ENCODE assay signal across 10 cellular contexts in the genomic region with DNA sequence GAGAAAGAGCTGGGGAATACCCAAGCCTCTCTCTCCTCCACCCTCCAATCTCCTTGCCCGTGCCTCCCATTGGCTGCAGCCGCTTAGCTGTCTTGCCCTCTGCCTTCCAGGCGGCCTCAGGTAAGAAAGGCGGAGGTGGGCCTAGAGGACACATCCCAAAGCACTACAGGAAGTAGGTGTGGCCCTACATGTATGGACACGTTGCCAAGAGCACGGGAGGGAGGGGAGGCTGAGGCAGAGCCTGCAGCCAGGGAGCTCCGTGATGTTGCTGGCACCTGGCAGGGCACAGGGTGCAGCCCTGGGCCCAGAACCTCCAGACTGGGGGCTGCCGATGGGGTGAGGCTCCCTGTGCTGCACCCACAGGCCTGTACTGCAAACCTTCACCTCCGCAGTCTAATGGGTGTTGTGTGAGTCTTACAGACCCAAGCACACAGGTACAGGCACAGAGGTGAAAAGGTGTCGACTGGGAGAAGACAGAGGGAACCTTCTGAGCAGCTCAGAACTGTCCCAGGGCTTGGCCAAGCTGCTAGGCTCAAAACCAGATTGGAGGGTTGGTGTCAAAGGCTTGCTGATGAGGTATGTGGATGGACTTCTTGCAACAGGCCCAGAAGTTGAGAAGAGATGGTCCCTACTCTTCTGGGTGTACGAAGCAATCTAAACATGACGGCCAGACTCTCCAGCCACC. TPM values are rescaled to one million over a fixed set of nuclear protein-coding genes. Genes with fewer than 3 reads are reported as not detected.
DNase-seq lines count a peak whose midpoint lies in the region; ATAC-seq and TF ChIP-seq lines count a peak whose summit lies in the region.
"Had no signal": no experiment of that assay in that cellular context is flagged by ENCODE, and none has a peak within 500 bp of the region (broad histone marks: within the 10 kb centered on the region; RNA-seq: fewer than 3 reads in every experiment).

No MANE protein-coding gene starts in this region.

- DNase-seq in HT-29 (ENCODE audit: low spot score) (peak; percentile 58), mesothelial cell of epicardium (ENCODE audit: low spot score in 2 of 2, unreplicated experiment in 2 of 2) (no peak), NCI-H187 treated with DMSO at 0.1 percent for 48 hours (lab: John Stamatoyannopoulos, UW) (no peak), GF-D8 (lab: John Stamatoyannopoulos, UW) (no peak), pons (ENCODE audit: low spot score) (no peak)
- no peak for DNase-seq in activated T-helper 2 cell treated with anti-CD3 and anti-CD28 coated beads, Interferon-gamma antibody, Interleukin-2, Interleukin-4, amounts not matched to agents 10 μg/mL and 5 μg/mL and 100 μg/mL, durations not matched to agents 14 hours and 24 hours and 36 hours (ENCODE audit: low spot score)
- DNase-seq: effector CD4-positive, alpha-beta T cell had no signal

- H3K27ac ChIP-seq in BLaER1, result peak overlapping the region; percentile 20; the same call in 1 of the 2 replicates

- no peaks in the 10 kb centered on the region for H3K27me3 Mint-ChIP-seq in activated T-helper 2 cell treated with anti-CD3 and anti-CD28 coated beads, Interferon-gamma antibody, Interleukin-2, Interleukin-4, amounts not matched to agents 10 μg/mL and 5 μg/mL and 100 μg/mL, durations not matched to agents 14 hours and 24 hours and 36 hours (ENCODE audit: low read depth)
- H3K27me3 Mint-ChIP-seq in mesothelial cell of epicardium (ENCODE audit: low read depth), result no peaks in the 10 kb centered on the region

- no peaks in the 10 kb centered on the region for H3K36me3 ChIP-seq in BLaER1

- H3K36me3 Mint-ChIP-seq in activated T-helper 2 cell treated with anti-CD3 and anti-CD28 coated beads, Interferon-gamma antibody, Interleukin-2, Interleukin-4, amounts not matched to agents 10 μg/mL and 5 μg/mL and 100 μg/mL, durations not matched to agents 14 hours and 24 hours and 36 hours (ENCODE audit: low read depth), result no peaks in the 10 kb centered on the region
- no peaks in the 10 kb centered on the region for H3K36me3 Mint-ChIP-seq in mesothelial cell of epicardium

- peak overlapping the region; percentile 64 for H3K4me3 Mint-ChIP-seq in activated T-helper 2 cell treated with anti-CD3 and anti-CD28 coated beads, Interferon-gamma antibody, Interleukin-2, Interleukin-4, amounts not matched to agents 10 μg/mL and 5 μg/mL and 100 μg/mL, durations not matched to agents 14 hours and 24 hours and 36 hours (ENCODE audit: low read depth)
- H3K4me3 Mint-ChIP-seq in mesothelial cell of epicardium, result peak overlapping the region; percentile 75

- H3K4me2 ChIP-seq in BLaER1, result peak overlapping the region; percentile 84

- H3K9ac ChIP-seq in BLaER1, result no peak overlapping the region
- H3K9ac ChIP-seq: parathyroid adenoma had no signal

- intact Hi-C loops in activated T-helper 2 cell treated with anti-CD3 and anti-CD28 coated beads, Interferon-gamma antibody, Interleukin-2, Interleukin-4, amounts not matched to agents 10 μg/mL and 5 μg/mL and 100 μg/mL, durations not matched to agents 14 hours and 24 hours and 36 hours (cut with micrococcal nuclease), result loop anchor here (2.0 kb wide), 2 partner anchors 23 to 59 kb away; partner anchors contain the start of gene FOXK2

- H3K9me3 ChIP-seq in BLaER1, result no peaks in the 10 kb centered on the region

- H3K4me1 ChIP-seq in BLaER1, result peaks cover 84% of the 10 kb centered on the region

- no peaks in the 10 kb centered on the region for H4K20me1 ChIP-seq in BLaER1

- H3K4me3 ChIP-seq in BLaER1, result no peak overlapping the region

- H3K4me1 Mint-ChIP-seq in activated T-helper 2 cell treated with anti-CD3 and anti-CD28 coated beads, Interferon-gamma antibody, Interleukin-2, Interleukin-4, amounts not matched to agents 10 μg/mL and 5 μg/mL and 100 μg/mL, durations not matched to agents 14 hours and 24 hours and 36 hours (ENCODE audit: low read depth), result peaks cover 23% of the 10 kb centered on the region
- peaks cover 19% of the 10 kb centered on the region for H3K4me1 Mint-ChIP-seq in mesothelial cell of epicardium

- ATAC-seq in HG02970 (IDR thresholded peaks at IDR 0.05; ENCODE audit: low FRiP score, unreplicated experiment), result no peak

- no peak for TF ChIP-seq CTCF in mesothelial cell of epicardium (IDR thresholded peaks at IDR 0.05; ENCODE audit: unreplicated experiment)

- peak overlapping the region; percentile 19 for H3K27ac Mint-ChIP-seq in activated T-helper 2 cell treated with anti-CD3 and anti-CD28 coated beads, Interferon-gamma antibody, Interleukin-2, Interleukin-4, amounts not matched to agents 10 μg/mL and 5 μg/mL and 100 μg/mL, durations not matched to agents 14 hours and 24 hours and 36 hours
- H3K27ac Mint-ChIP-seq in mesothelial cell of epicardium, result peak overlapping the region; percentile 6

- no peaks in the 10 kb centered on the region for H3K9me3 Mint-ChIP-seq in activated T-helper 2 cell treated with anti-CD3 and anti-CD28 coated beads, Interferon-gamma antibody, Interleukin-2, Interleukin-4, amounts not matched to agents 10 μg/mL and 5 μg/mL and 100 μg/mL, durations not matched to agents 14 hours and 24 hours and 36 hours
- H3K9me3 Mint-ChIP-seq in mesothelial cell of epicardium, result no peaks in the 10 kb centered on the region

- no peaks in the 10 kb centered on the region for H3K27me3 ChIP-seq in BLaER1

RNA-seq across cellular contexts. Expression of gene FOXK2, which starts 23.5 kb away (rescaled TPM):
- total RNA-seq in HT-29 (2014; rRNA removed; shearing (Covaris generic)), result 52.8 and 58.1 TPM in 2 replicates
- 92.9 and 95.2 TPM in 2 replicates for total RNA-seq in activated T-helper 2 cell treated with anti-CD3 and anti-CD28 coated beads, Interferon-gamma antibody, Interleukin-2, Interleukin-4, amounts not matched to agents 10 μg/mL and 5 μg/mL and 100 μg/mL, durations not matched to agents 14 hours and 24 hours and 36 hours
- 88.3 to 92.0 TPM (median 91.7 TPM) in 3 replicates for total RNA-seq in mesothelial cell of epicardium

RNA-seq across cellular contexts. Expression of gene NARF, which starts 37.4 kb away (rescaled TPM):
- 30.5 and 35.0 TPM in 2 replicates for total RNA-seq in HT-29 (2014; rRNA removed; shearing (Covaris generic))
- total RNA-seq in activated T-helper 2 cell treated with anti-CD3 and anti-CD28 coated beads, Interferon-gamma antibody, Interleukin-2, Interleukin-4, amounts not matched to agents 10 μg/mL and 5 μg/mL and 100 μg/mL, durations not matched to agents 14 hours and 24 hours and 36 hours, result 114 and 123 TPM in 2 replicates
- total RNA-seq in mesothelial cell of epicardium, result 116 to 123 TPM (median 122 TPM) in 3 replicates

RNA-seq across cellular contexts. Expression of gene CYBC1, which starts 45.4 kb away (rescaled TPM):
- 72.3 and 89.5 TPM in 2 replicates for total RNA-seq in HT-29 (2014; rRNA removed; shearing (Covaris generic))
- total RNA-seq in activated T-helper 2 cell treated with anti-CD3 and anti-CD28 coated beads, Interferon-gamma antibody, Interleukin-2, Interleukin-4, amounts not matched to agents 10 μg/mL and 5 μg/mL and 100 μg/mL, durations not matched to agents 14 hours and 24 hours and 36 hours, result 252 and 265 TPM in 2 replicates
- 86.7 to 93.0 TPM (median 88.1 TPM) in 3 replicates for total RNA-seq in mesothelial cell of epicardium
